Comparison of ENCODE assay signal across 8 cellular contexts in the genomic region with DNA sequence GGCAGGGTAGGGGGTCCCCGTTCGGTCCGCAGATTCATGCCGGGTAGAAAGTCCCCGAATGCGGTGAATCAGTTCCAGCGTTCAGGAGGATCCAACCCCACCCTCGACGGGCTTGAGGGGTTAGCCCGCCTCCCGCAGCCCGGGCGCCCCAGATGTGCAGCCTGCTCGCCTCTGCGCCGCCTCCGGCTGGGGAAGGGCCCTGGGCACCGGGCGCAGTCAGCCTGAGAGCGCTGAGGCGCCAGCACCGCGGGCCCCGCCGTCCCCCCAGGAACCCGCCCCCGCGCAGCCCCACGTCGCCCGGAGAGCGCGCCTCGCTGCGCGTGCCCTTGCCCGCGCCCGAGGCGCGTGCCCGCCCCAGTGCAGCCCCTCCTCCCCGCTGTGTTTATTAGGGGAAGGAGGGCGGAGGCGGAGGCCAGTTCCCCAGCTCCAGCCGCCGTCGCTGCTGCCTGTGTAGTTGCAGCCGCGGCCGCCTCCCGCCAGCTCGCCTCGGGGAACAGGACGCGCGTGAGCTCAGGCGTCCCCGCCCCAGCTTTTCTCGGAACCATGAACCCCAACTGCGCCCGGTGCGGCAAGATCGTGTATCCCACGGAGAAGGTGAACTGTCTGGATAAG. TPM values are rescaled to one million over a fixed set of nuclear protein-coding genes. Genes with fewer than 3 reads are reported as not detected.
DNase-seq lines count a peak whose midpoint lies in the region; ATAC-seq lines count a peak whose summit lies in the region.

TSS of gene LASP1 (plus strand) at position 412 of the 612 bp plus-strand sequence. CDS start at position 544, 132 bp downstream.

- H3K4ac ChIP-seq in mesenchymal stem cell (ENCODE audit: low read depth in 1 of 2, low read length in 2 of 2), result peak within 1 kb of the TSS; percentile 94 to 100

- no peaks in the 10 kb centered on the region for H3K79me1 ChIP-seq in mesenchymal stem cell (replicated peaks; ENCODE audit: low read length, poor library complexity, severe bottlenecking)

- ATAC-seq in GM19351 (IDR thresholded peaks at IDR 0.05; ENCODE audit: unreplicated experiment) (peak; percentile 33), HG03565 (IDR thresholded peaks at IDR 0.05; ENCODE audit: unreplicated experiment) (peak; percentile 34)
- ATAC-seq in effector memory CD8-positive, alpha-beta T cell (replicated peaks), result peak; percentile 70

- DNase-seq in C1 segment of cervical spinal cord (lab: John Stamatoyannopoulos, UW), result peak in 13 of 14 donors; percentile 71 to 91 (median 81)
- DNase-seq in NOMO-1 treated with DMSO at 0.1 percent for 48 hours (lab: John Stamatoyannopoulos, UW; ENCODE audit: unreplicated experiment), result peak; percentile 82
- DNase-seq in activated CD8-positive, alpha-beta memory T cell treated with anti-CD3 and anti-CD28 coated beads for 4 hours (ENCODE audit: low read depth in 2 of 2), result peak; percentile 69 to 75
- peak; percentile 79 to 88 (median 85) for DNase-seq in effector memory CD8-positive, alpha-beta T cell
- peak; percentile 89 for DNase-seq in mesenchymal stem cell
- peak; percentile 82 for DNase-seq in stimulated activated CD8-positive, alpha-beta memory T cell treated with anti-CD3 and anti-CD28 coated beads, Interleukin-12 subunit alpha, Interleukin-12 subunit beta, amount 100 ng/mL, for 4 hours (ENCODE audit: low read depth)

- peak within 1 kb of the TSS; percentile 93 for H4K8ac ChIP-seq in mesenchymal stem cell (ENCODE audit: low read length)

- peak within 1 kb of the TSS; percentile 99 for H3K9ac ChIP-seq in mesenchymal stem cell (ENCODE audit: low read length)

- peak within 1 kb of the TSS; percentile 93 for H2BK15ac ChIP-seq in mesenchymal stem cell (ENCODE audit: low read depth, poor library complexity, severe bottlenecking)

- peak within 1 kb of the TSS; percentile 94 for H2BK120ac ChIP-seq in mesenchymal stem cell (ENCODE audit: low read depth, low read length)

- peak within 1 kb of the TSS; percentile 2 for H2AFZ ChIP-seq in mesenchymal stem cell (ENCODE audit: low read depth, low read length)

- H3K9me3 Mint-ChIP-seq in effector memory CD8-positive, alpha-beta T cell, result no peaks in the 10 kb centered on the region

- H3K9me3 ChIP-seq in mesenchymal stem cell (ENCODE audit: control insufficient read depth, low read length), result no peaks in the 10 kb centered on the region

- H3K23ac ChIP-seq in mesenchymal stem cell (ENCODE audit: low read length in 2 of 2), result peak within 1 kb of the TSS in 1 of 2 experiments; percentile 99

- H3K4me3 ChIP-seq in mesenchymal stem cell (ENCODE audit: insufficient read depth in 1 of 2, low read depth in 1 of 2, low read length in 2 of 2), result peak within 1 kb of the TSS; percentile 76 to 97

- H3K27ac ChIP-seq in mesenchymal stem cell (ENCODE audit: low read length, poor library complexity, severe bottlenecking), result peak within 1 kb of the TSS; percentile 98

- H3K27ac Mint-ChIP-seq in effector memory CD8-positive, alpha-beta T cell, result peak within 1 kb of the TSS; percentile 98 to 100

- H3K4me3 Mint-ChIP-seq in effector memory CD8-positive, alpha-beta T cell, result peak within 1 kb of the TSS; percentile 99

- H3K36me3 Mint-ChIP-seq in effector memory CD8-positive, alpha-beta T cell (ENCODE audit: insufficient read depth), result peaks cover 65% of the 10 kb centered on the region

- H3K14ac ChIP-seq in mesenchymal stem cell (ENCODE audit: low read length in 2 of 2), result peak within 1 kb of the TSS; percentile 95 to 100

- H2BK5ac ChIP-seq in mesenchymal stem cell (ENCODE audit: low read depth, low read length, poor library complexity, severe bottlenecking), result peak within 1 kb of the TSS; percentile 96

- H4K91ac ChIP-seq in mesenchymal stem cell (ENCODE audit: low read length), result peak within 1 kb of the TSS; percentile 96

- H3K4me1 Mint-ChIP-seq in effector memory CD8-positive, alpha-beta T cell (ENCODE audit: low read depth in 2 of 2), result peaks cover 51 to 52% of the 10 kb centered on the region in 2 donors

- peak within 1 kb of the TSS; percentile 85 to 90 for H2BK12ac ChIP-seq in mesenchymal stem cell (ENCODE audit: low read length in 2 of 2)

- H3K27me3 Mint-ChIP-seq in effector memory CD8-positive, alpha-beta T cell, result no peaks in the 10 kb centered on the region

- 0% methylated on average over 57 of the region's 65 CpGs for WGBS in mesenchymal stem cell

- peaks cover 14 to 17% of the 10 kb centered on the region in 2 experiments for H3K36me3 ChIP-seq in mesenchymal stem cell (ENCODE audit: control insufficient read depth in 1 of 2, insufficient read depth in 2 of 2, low read depth in 1 of 2, low read length in 2 of 2)

- no peaks in the 10 kb centered on the region for H3K27me3 ChIP-seq in mesenchymal stem cell (ENCODE audit: control insufficient read depth in 1 of 2, insufficient read depth in 1 of 2, low read length in 2 of 2)

- H2AK5ac ChIP-seq in mesenchymal stem cell (ENCODE audit: low read length, severe bottlenecking), result peak within 1 kb of the TSS; percentile 94

- peak within 1 kb of the TSS; percentile 99 to 100 for H3K18ac ChIP-seq in mesenchymal stem cell (ENCODE audit: low read depth in 1 of 2, low read length in 2 of 2)

- H3K4me2 ChIP-seq in mesenchymal stem cell (ENCODE audit: low read length, poor library complexity, severe bottlenecking), result peak within 1 kb of the TSS; percentile 56

- peaks cover 40% of the 10 kb centered on the region for H3K4me1 ChIP-seq in mesenchymal stem cell (ENCODE audit: control insufficient read depth, insufficient read depth, low read depth, low read length)

RNA-seq across cellular contexts. Expression of gene LASP1, which starts in this region (rescaled TPM):
- polyA plus RNA-seq in mesenchymal stem cell (2013, experiment 1 of 2), result 223 TPM
- 220 TPM for polyA plus RNA-seq in mesenchymal stem cell (2013, experiment 2 of 2)

Comparison
In these comparisons a context has a peak if more than half of its experiments do, and no peak if none do; other contexts are left out.
1. Peak in every context shown above with its lines: DNase-seq, ATAC-seq, H3K4me3 ChIP-seq and H3K27ac ChIP-seq.